In genomic region chr15:97014001-97014400, GRCh38 we compare ENCODE assay signal across 17 cellular contexts.
A peak's percentile ranks its signal among the peaks of the same experiment; 100 is the strongest.
DNase-seq lines count a peak whose midpoint lies in the region; ATAC-seq and TF ChIP-seq lines count a peak whose summit lies in the region.
"Had no signal": no experiment of that assay in that cellular context is flagged by ENCODE, and none has a peak within 500 bp of the region (broad histone marks: within the 10 kb centered on the region; RNA-seq: fewer than 3 reads in every experiment).

No MANE protein-coding gene starts in this region.

- H3K27me3 ChIP-seq in RWPE2 (ENCODE audit: insufficient read depth, poor library complexity, severe bottlenecking) = peaks cover 8% of the 10 kb centered on the region
- H3K27me3 ChIP-seq: BLaER1 treated with 17β-estradiol and CSF1 and Interleukin-3, amounts not matched to agents 10 nM and 100 nM had no signal

- H3K4me3 Mint-ChIP-seq in CD14-positive monocyte = no peak overlapping the region
- H3K4me3 Mint-ChIP-seq: B cell; CD4-positive, CD25-positive, alpha-beta regulatory T cell; CD8-positive, alpha-beta memory T cell had no signal

- no peak overlapping the region for H3K4me3 ChIP-seq in HEK293 (ENCODE audit: low read depth, low read length)
- no peak overlapping the region for H3K4me3 ChIP-seq in RWPE2 (ENCODE audit: severe bottlenecking)
- no peak overlapping the region for H3K4me3 ChIP-seq in epithelial cell of esophagus (ENCODE audit: low read length)
- no peak overlapping the region for H3K4me3 ChIP-seq in foreskin fibroblast (ENCODE audit: low read depth in 1 of 2, low read length in 2 of 2)
- H3K4me3 ChIP-seq: BLaER1 treated with 17β-estradiol and CSF1 and Interleukin-3, amounts not matched to agents 10 nM and 100 nM; GM23248; HAP-1 had no signal

- H3K9me3 Mint-ChIP-seq in CD14-positive monocyte = no peaks in the 10 kb centered on the region

- H3K27me3 Mint-ChIP-seq in CD14-positive monocyte (ENCODE audit: low read depth in 3 of 3) = no peaks in the 10 kb centered on the region
- H3K27me3 Mint-ChIP-seq: B cell; CD4-positive, CD25-positive, alpha-beta regulatory T cell; CD8-positive, alpha-beta memory T cell had no signal

- H3K36me3 ChIP-seq in HEK293 (ENCODE audit: control insufficient read depth in 2 of 2, insufficient read depth in 1 of 2, low read length in 2 of 2) = no peaks in the 10 kb centered on the region
- H3K36me3 ChIP-seq in RWPE2 (ENCODE audit: low read depth) = no peaks in the 10 kb centered on the region
- H3K36me3 ChIP-seq: BLaER1 treated with 17β-estradiol and CSF1 and Interleukin-3, amounts not matched to agents 10 nM and 100 nM; HAP-1 had no signal

- H3K27ac Mint-ChIP-seq in CD14-positive monocyte = no peak overlapping the region
- H3K27ac Mint-ChIP-seq: B cell; CD4-positive, CD25-positive, alpha-beta regulatory T cell; CD8-positive, alpha-beta memory T cell had no signal

- DNase-seq in RWPE2 (ENCODE audit: low spot score) = no peak
- peak; percentile 29 for DNase-seq in epithelial cell of esophagus (ENCODE audit: low read depth)
- DNase-seq in foreskin fibroblast = no peak
- DNase-seq in CD14-positive monocyte (ENCODE audit: low spot score) = no peak
- DNase-seq: CD4-positive, CD25-positive, alpha-beta regulatory T cell; CD8-positive, alpha-beta memory T cell; COR-L47; DMS 273 treated with DMSO at 0.1 percent for 48 hours; DMS53; DND-41; GDM1; GM23248 had no signal

- TF ChIP-seq CTCF in HEK293 (tag by site-specific recombination; IDR thresholded peaks at IDR 0.05) (no peak), RWPE2 (IDR thresholded peaks at IDR 0.05; ENCODE audit: poor library complexity, severe bottlenecking) (no peak), epithelial cell of esophagus (IDR thresholded peaks at IDR 0.05; ENCODE audit: insufficient read depth, low read depth, low read length, missing control alignments) (no peak), foreskin fibroblast (IDR thresholded peaks at IDR 0.05; ENCODE audit: low read depth, low read length) (no peak), CD14-positive monocyte (IDR thresholded peaks at IDR 0.05) (no peak)

- 0 out of 2 replicates have a peak, but pooled peaks cover 2% of the 10 kb centered on the region for H3K9me3 ChIP-seq in HEK293 (ENCODE audit: control insufficient read depth, insufficient read depth, low read depth, low read length)
- H3K9me3 ChIP-seq in RWPE2 (ENCODE audit: severe bottlenecking) = no peaks in the 10 kb centered on the region
- H3K9me3 ChIP-seq: HAP-1 had no signal

- POLR2A ChIA-PET in HEK293 (lab: Yijun Ruan, JAX) = no interaction called here

- ATAC-seq in RWPE2 (ENCODE audit: low read depth) (peak; percentile 52; the same call in 2 of the 3 replicates), HG03097 (IDR thresholded peaks at IDR 0.05; ENCODE audit: low FRiP score, unreplicated experiment) (no peak)

- CTCF ChIA-PET in HEK293 (lab: Yijun Ruan, JAX) = no interaction called here

- H3K27ac ChIP-seq in HEK293 (ENCODE audit: extremely low read depth, low read depth, low read length) (no peak overlapping the region), RWPE2 (ENCODE audit: poor library complexity, severe bottlenecking) (no peak overlapping the region)
- H3K27ac ChIP-seq: BLaER1 treated with 17β-estradiol and CSF1 and Interleukin-3, amounts not matched to agents 10 nM and 100 nM; GM23248 had no signal

- intact Hi-C loops in CD14-positive monocyte (cut with micrococcal nuclease) = no loop called here

- H3K4me1 ChIP-seq in HEK293 (ENCODE audit: control insufficient read depth, insufficient read depth, low read length) (peaks cover 6% of the 10 kb centered on the region; the same call in 1 of the 2 replicates), RWPE2 (ENCODE audit: insufficient read depth, poor library complexity, severe bottlenecking) (no peaks in the 10 kb centered on the region)
- H3K4me1 ChIP-seq: BLaER1 treated with 17β-estradiol and CSF1 and Interleukin-3, amounts not matched to agents 10 nM and 100 nM; HAP-1 had no signal

- H3K36me3 Mint-ChIP-seq in CD14-positive monocyte = no peaks in the 10 kb centered on the region
- H3K36me3 Mint-ChIP-seq: CD4-positive, CD25-positive, alpha-beta regulatory T cell; CD8-positive, alpha-beta memory T cell had no signal

- no peaks in the 10 kb centered on the region for H3K4me1 Mint-ChIP-seq in CD14-positive monocyte
- H3K4me1 Mint-ChIP-seq: B cell; CD4-positive, CD25-positive, alpha-beta regulatory T cell; CD8-positive, alpha-beta memory T cell had no signal

TF ChIP-seq in HEK293, 187 proteins besides CTCF, POLR2A, EP300 and RAD21:
- TF ChIP-seq ZNF544 (tag by site-specific recombination; IDR thresholded peaks at IDR 0.05) (no peak), ZSCAN23 (tag by site-specific recombination; IDR thresholded peaks at IDR 0.05) (no peak), ZNF221 (tag by site-specific recombination; IDR thresholded peaks at IDR 0.05; ENCODE audit: borderline replicate concordance) (no peak), SP2 (tag by site-specific recombination; IDR thresholded peaks at IDR 0.05) (no peak), ZNF777 (tag by site-specific recombination; IDR thresholded peaks at IDR 0.05; ENCODE audit: borderline replicate concordance) (no peak), GLI4 (tag by site-specific recombination; IDR thresholded peaks at IDR 0.05) (no peak), ZNF837 (tag by site-specific recombination; IDR thresholded peaks at IDR 0.05) (no peak), SCRT2 (tag by site-specific recombination; IDR thresholded peaks at IDR 0.05) (peak; percentile 29; the same call in 1 of the 2 replicates)
